In the genomic region with DNA sequence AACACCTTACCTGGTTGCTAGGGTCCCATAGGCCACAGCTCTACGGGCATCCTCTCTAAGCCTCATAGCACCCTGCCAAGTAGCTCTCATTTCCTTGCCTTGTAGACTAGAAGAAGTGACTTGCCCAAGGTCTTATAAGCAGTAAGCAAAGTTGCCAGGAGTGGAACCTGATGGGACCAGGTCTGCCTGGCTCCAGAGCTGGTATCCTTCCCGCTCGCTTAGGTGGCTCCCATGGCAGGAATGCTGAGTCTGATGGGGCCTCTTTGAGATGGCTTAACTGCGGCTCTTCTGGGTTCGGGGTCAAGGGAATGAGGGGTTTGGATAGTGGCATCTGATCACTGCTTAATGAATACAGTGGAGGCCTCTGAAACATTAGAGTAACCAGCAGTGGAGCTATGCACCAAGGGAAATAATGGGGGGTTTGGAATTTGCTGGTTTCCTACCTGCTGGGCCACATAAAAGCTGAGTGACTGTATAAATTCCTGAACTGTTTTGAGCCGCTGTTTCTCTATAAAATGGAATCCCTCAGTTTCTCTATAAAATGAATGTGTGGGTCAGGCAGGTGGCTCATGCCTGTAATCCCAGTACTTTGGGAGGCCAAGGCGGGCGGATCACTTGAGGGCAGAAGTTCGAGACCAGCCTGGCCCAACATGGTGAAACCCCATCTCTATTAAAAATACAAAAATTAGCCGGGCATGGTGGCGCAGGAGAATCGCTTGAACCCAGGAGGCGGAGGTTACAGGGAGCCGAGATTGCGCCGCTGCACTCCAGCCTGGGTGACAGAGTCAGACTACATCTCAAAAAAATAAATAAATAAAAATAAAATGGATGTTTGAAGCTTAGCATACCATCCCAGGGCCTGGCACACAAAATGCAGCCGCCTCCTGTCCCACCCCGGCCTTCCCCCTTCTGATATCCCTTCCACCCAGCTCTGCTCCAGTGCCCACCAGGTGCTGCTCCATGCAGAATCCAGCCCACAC, we compare ENCODE assay signal across 23 cellular contexts. TPM values are rescaled to one million over a fixed set of nuclear protein-coding genes. Genes with fewer than 3 reads are reported as not detected.
DNase-seq lines count a peak whose midpoint lies in the region; ATAC-seq, FAIRE-seq and TF ChIP-seq lines count a peak whose summit lies in the region.
"Had no signal": no experiment of that assay in that cellular context is flagged by ENCODE, and none has a peak within 500 bp of the region (broad histone marks: within the 10 kb centered on the region; RNA-seq: fewer than 3 reads in every experiment).

No MANE protein-coding gene starts in this region.

- peak; percentile 83 for FAIRE-seq in G401.6 (lab: Jason Lieb, UNC)
- FAIRE-seq: A204.1, GM19239, RCC 7860 had no signal

- no peak overlapping the region for H3K4me2 ChIP-seq in neural progenitor cell

- H3K4me3 Mint-ChIP-seq in WTC11 (no peak overlapping the region), endothelial cell (ENCODE audit: unreplicated experiment) (no peak overlapping the region), neural progenitor cell (no peak overlapping the region)
- no peak overlapping the region for H3K4me3 Mint-ChIP-seq in activated T-cell treated with anti-CD3 and anti-CD28 coated beads, Interleukin-2, amount 50 U/mL, for 72 hours
- H3K4me3 Mint-ChIP-seq: CD4-positive, alpha-beta T cell had no signal

- no peaks in the 10 kb centered on the region for H3K27me3 ChIP-seq in neural progenitor cell

- H3K36me3 ChIP-seq in neural progenitor cell, result no peaks in the 10 kb centered on the region

- H3K4me1 ChIP-seq in neural progenitor cell, result peaks cover 13% of the 10 kb centered on the region

- H3K9me3 Mint-ChIP-seq in WTC11 (no peaks in the 10 kb centered on the region), endothelial cell (ENCODE audit: unreplicated experiment) (no peaks in the 10 kb centered on the region), neural progenitor cell (no peaks in the 10 kb centered on the region)
- H3K9me3 Mint-ChIP-seq in activated T-cell treated with anti-CD3 and anti-CD28 coated beads, Interleukin-2, amount 50 U/mL, for 72 hours, result no peaks in the 10 kb centered on the region
- H3K9me3 Mint-ChIP-seq: CD4-positive, alpha-beta T cell had no signal

- no peak overlapping the region for H3K27ac ChIP-seq in neural progenitor cell
- H3K27ac ChIP-seq: GM23248 had no signal

- H3K27me3 Mint-ChIP-seq in WTC11 (ENCODE audit: low read depth) (no peaks in the 10 kb centered on the region), endothelial cell (ENCODE audit: unreplicated experiment) (peaks cover 10% of the 10 kb centered on the region), neural progenitor cell (ENCODE audit: insufficient read depth, low read depth) (peaks cover 11% of the 10 kb centered on the region)
- H3K27me3 Mint-ChIP-seq in activated T-cell treated with anti-CD3 and anti-CD28 coated beads, Interleukin-2, amount 50 U/mL, for 72 hours (ENCODE audit: low read depth), result no peaks in the 10 kb centered on the region
- H3K27me3 Mint-ChIP-seq: CD4-positive, alpha-beta T cell had no signal

- DNase-seq in WTC11 (ENCODE audit: low spot score) (peak; percentile 11), endothelial cell (ENCODE audit: low spot score) (no peak), neural progenitor cell (ENCODE audit: low spot score) (peak; percentile 41), NOMO-1 treated with DMSO at 0.1 percent for 48 hours (lab: John Stamatoyannopoulos, UW; ENCODE audit: unreplicated experiment) (no peak), germinal center (ENCODE audit: low spot score) (no peak)
- no peak for DNase-seq in activated T-cell treated with anti-CD3 and anti-CD28 coated beads, Interleukin-2, amount 50 U/mL, for 72 hours
- DNase-seq: Caco-2; CD4-positive, alpha-beta T cell; GF-D8; NCI-H187 treated with DMSO at 0.1 percent for 48 hours; NCI-H2171; NCI-H446 had no signal

- CTCF ChIA-PET in WTC11 (lab: Charles Lee), result interaction anchor here (0.6 to 2.1 kb wide), 4 partner anchors 40 to 111 kb away, joined by 3 to 12 read pairs (median 4); a partner anchor contains a TSS

- no peaks in the 10 kb centered on the region for H4K20me1 ChIP-seq in neural progenitor cell (ENCODE audit: low read depth)

- POLR2A ChIA-PET in WTC11 (lab: Charles Lee), result no interaction called here

- peaks cover 8% of the 10 kb centered on the region for H3F3A ChIP-seq in neural progenitor cell (ENCODE audit: low read depth)

- H3K9ac ChIP-seq in neural progenitor cell, result no peak overlapping the region
- H3K9ac ChIP-seq: GM23248 had no signal

- H2AFZ ChIP-seq in neural progenitor cell (replicated peaks), result no peak overlapping the region
- H2AFZ ChIP-seq: GM23248 had no signal

- no peak for TF ChIP-seq CTCF in WTC11 (IDR thresholded peaks at IDR 0.05)
- no peak for TF ChIP-seq CTCF in endothelial cell (IDR thresholded peaks at IDR 0.05; ENCODE audit: unreplicated experiment)
- TF ChIP-seq CTCF in neural progenitor cell (IDR thresholded peaks at IDR 0.05), result no peak

- H3K4me3 ChIP-seq in neural progenitor cell, result no peak overlapping the region
- H3K4me3 ChIP-seq: GM23248 had no signal

- H3K9me3 ChIP-seq in neural progenitor cell (ENCODE audit: low read depth), result no peaks in the 10 kb centered on the region
- H3K9me3 ChIP-seq: Caco-2 had no signal

- H3K36me3 Mint-ChIP-seq in WTC11, result no peaks in the 10 kb centered on the region
- peaks cover 21% of the 10 kb centered on the region for H3K36me3 Mint-ChIP-seq in endothelial cell (ENCODE audit: low read depth, unreplicated experiment)
- no peaks in the 10 kb centered on the region for H3K36me3 Mint-ChIP-seq in neural progenitor cell
- H3K36me3 Mint-ChIP-seq in activated T-cell treated with anti-CD3 and anti-CD28 coated beads, Interleukin-2, amount 50 U/mL, for 72 hours (ENCODE audit: insufficient read depth in 2 of 2), result no peaks in the 10 kb centered on the region

- H3K27ac Mint-ChIP-seq in WTC11, result no peak overlapping the region
- H3K27ac Mint-ChIP-seq in endothelial cell (ENCODE audit: unreplicated experiment), result peak overlapping the region; percentile 53
- H3K27ac Mint-ChIP-seq in neural progenitor cell, result peak overlapping the region; percentile 93
- H3K27ac Mint-ChIP-seq in activated T-cell treated with anti-CD3 and anti-CD28 coated beads, Interleukin-2, amount 50 U/mL, for 72 hours, result no peak overlapping the region
- H3K27ac Mint-ChIP-seq: CD4-positive, alpha-beta T cell had no signal

- ATAC-seq in WTC11 (peak; percentile 14), GM19035 (IDR thresholded peaks at IDR 0.05; ENCODE audit: unreplicated experiment) (no peak)
- ATAC-seq in activated T-cell treated with anti-CD3 and anti-CD28 coated beads, Interleukin-2, amount 50 U/mL, for 72 hours (replicated peaks in 1 of 2), result no peak
- ATAC-seq: Right ventricle myocardium inferior had no signal

- peaks cover 24% of the 10 kb centered on the region for H3K4me1 Mint-ChIP-seq in WTC11
- peaks cover 29% of the 10 kb centered on the region for H3K4me1 Mint-ChIP-seq in endothelial cell (ENCODE audit: unreplicated experiment)
- H3K4me1 Mint-ChIP-seq in neural progenitor cell, result peaks cover 27% of the 10 kb centered on the region
- H3K4me1 Mint-ChIP-seq in activated T-cell treated with anti-CD3 and anti-CD28 coated beads, Interleukin-2, amount 50 U/mL, for 72 hours (ENCODE audit: low read depth), result no peaks in the 10 kb centered on the region

- no peaks in the 10 kb centered on the region for H3K79me2 ChIP-seq in neural progenitor cell (ENCODE audit: low read depth)

TF ChIP-seq in WTC11, 78 proteins besides CTCF, POLR2A, EP300 and RAD21 (continues in another document):
- TF ChIP-seq ZNF317 (CRISPR knock-in tag; IDR thresholded peaks at IDR 0.05; ENCODE audit: borderline replicate concordance, low read depth), result no peak
- no peak for TF ChIP-seq TEAD4 (CRISPR knock-in tag; IDR thresholded peaks at IDR 0.05)
- no peak for TF ChIP-seq CREM (CRISPR knock-in tag; IDR thresholded peaks at IDR 0.05)
- TF ChIP-seq, protein P1, sequence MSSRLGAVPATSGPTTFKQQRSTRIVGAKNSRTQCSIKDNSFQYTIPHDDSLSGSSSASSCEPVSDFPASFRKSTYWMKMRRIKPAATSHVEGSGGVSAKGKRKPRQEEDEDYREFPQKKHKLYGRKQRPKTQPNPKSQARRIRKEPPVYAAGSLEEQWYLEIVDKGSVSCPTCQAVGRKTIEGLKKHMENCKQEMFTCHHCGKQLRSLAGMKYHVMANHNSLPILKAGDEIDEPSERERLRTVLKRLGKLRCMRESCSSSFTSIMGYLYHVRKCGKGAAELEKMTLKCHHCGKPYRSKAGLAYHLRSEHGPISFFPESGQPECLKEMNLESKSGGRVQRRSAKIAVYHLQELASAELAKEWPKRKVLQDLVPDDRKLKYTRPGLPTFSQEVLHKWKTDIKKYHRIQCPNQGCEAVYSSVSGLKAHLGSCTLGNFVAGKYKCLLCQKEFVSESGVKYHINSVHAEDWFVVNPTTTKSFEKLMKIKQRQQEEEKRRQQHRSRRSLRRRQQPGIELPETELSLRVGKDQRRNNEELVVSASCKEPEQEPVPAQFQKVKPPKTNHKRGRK (CRISPR knock-in tag; IDR thresholded peaks at IDR 0.05; ENCODE audit: borderline replicate concordance), result no peak
- TF ChIP-seq, protein P2, sequence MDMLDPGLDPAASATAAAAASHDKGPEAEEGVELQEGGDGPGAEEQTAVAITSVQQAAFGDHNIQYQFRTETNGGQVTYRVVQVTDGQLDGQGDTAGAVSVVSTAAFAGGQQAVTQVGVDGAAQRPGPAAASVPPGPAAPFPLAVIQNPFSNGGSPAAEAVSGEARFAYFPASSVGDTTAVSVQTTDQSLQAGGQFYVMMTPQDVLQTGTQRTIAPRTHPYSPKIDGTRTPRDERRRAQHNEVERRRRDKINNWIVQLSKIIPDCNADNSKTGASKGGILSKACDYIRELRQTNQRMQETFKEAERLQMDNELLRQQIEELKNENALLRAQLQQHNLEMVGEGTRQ (CRISPR knock-in tag; IDR thresholded peaks at IDR 0.05), result no peak
- no peak for TF ChIP-seq EMX1 (CRISPR knock-in tag; IDR thresholded peaks at IDR 0.05)
- TF ChIP-seq NFATC4 (CRISPR knock-in tag; IDR thresholded peaks at IDR 0.05), result no peak
- TF ChIP-seq ZNF121 (CRISPR knock-in tag; IDR thresholded peaks at IDR 0.05), result no peak
- no peak for TF ChIP-seq ZNF416 (CRISPR knock-in tag; IDR thresholded peaks at IDR 0.05)
- TF ChIP-seq, protein P3, sequence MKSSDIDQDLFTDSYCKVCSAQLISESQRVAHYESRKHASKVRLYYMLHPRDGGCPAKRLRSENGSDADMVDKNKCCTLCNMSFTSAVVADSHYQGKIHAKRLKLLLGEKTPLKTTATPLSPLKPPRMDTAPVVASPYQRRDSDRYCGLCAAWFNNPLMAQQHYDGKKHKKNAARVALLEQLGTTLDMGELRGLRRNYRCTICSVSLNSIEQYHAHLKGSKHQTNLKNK (CRISPR knock-in tag; IDR thresholded peaks at IDR 0.05), result no peak

RNA-seq across cellular contexts. Expression of a gene that starts 12.4 kb away (rescaled TPM):
- total RNA-seq in WTC11 (2021) (0.11 TPM in 1 of 3 replicates, not detected in the others), endothelial cell (ENCODE audit: unreplicated experiment) (not detected), neural progenitor cell (ENCODE audit: low replicate concordance) (not detected in 2 replicates)
- total RNA-seq in activated T-cell treated with anti-CD3 and anti-CD28 coated beads, Interleukin-2, amount 50 U/mL, for 72 hours, result not detected
- total RNA-seq: CD4-positive, alpha-beta T cell; Daoy; GM23248; M059J; OCI-LY7; SK-MEL-5 had no signal

RNA-seq across cellular contexts. Expression of a gene that starts 30.7 kb away (rescaled TPM):
- total RNA-seq in WTC11 (2021) (0.13 to 0.44 TPM (median 0.41 TPM) in 3 replicates), endothelial cell (ENCODE audit: unreplicated experiment) (3.3 TPM), neural progenitor cell (ENCODE audit: low replicate concordance) (0.21 and 0.34 TPM in 2 replicates)
- under 1 TPM; 0.39 to 0.86 TPM for total RNA-seq in activated T-cell treated with anti-CD3 and anti-CD28 coated beads, Interleukin-2, amount 50 U/mL, for 72 hours
- total RNA-seq: Caco-2, Daoy, M059J, OCI-LY7 had no signal

Comparison
In these comparisons a context has a peak if more than half of its experiments do, and no peak if none do; other contexts are left out.
1. DNase-seq: peak in WTC11 (single experiment) and neural progenitor cell (single experiment); none in endothelial cell (single experiment), activated T-cell treated with anti-CD3 and anti-CD28 coated beads, Interleukin-2, amount 50 U/mL, for 72 hours (0 of 2), NOMO-1 treated with DMSO at 0.1 percent for 48 hours (single experiment) and germinal center (single experiment).
2. H3K27ac Mint-ChIP-seq: peak in endothelial cell (single experiment) and neural progenitor cell (single experiment); none in WTC11 (single experiment) and activated T-cell treated with anti-CD3 and anti-CD28 coated beads, Interleukin-2, amount 50 U/mL, for 72 hours (single experiment).